1 cellular context compared by ENCODE assay signal in the genomic region with DNA sequence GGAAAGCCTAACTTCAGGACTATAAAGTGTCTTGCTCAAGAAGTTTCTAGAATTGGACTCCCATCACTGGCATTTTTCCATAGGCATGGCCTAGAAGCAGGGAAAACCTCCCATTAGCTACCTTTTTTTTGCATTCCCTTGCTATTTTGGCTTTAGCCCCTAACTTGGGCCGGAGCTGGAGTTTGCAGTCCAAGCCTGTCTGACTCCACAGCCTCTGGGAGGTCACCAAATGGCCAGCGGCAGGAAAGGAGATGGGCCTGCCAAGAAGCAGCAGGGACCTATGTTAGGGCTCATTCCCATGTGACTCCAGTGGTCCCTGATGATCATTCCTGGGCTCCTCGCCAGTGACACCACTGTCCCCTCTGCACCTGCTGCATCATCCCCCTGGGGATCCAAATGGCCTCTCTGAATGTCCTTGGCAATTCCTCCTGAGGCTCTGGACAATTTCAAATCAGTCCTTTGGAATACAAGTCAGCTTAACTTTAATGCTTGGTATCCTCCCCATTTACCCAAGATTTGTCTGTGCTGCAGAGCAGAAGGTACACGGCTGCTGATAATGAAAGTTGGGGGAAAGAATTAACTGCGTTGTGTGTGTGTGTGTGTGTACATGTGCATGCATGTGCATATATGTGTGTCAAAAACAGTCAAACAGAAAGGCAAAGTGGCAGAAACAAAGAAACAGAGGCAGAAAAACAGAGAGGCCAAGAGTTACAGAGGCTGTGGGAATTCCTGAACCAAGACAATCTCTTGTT.
TF ChIP-seq lines count a peak whose summit lies in the region.

No MANE protein-coding gene starts in this region.

TF ChIP-seq in IMR-90, 13 proteins besides CTCF, POLR2A, EP300 and RAD21:
- no peak for TF ChIP-seq SMC3 (IDR thresholded peaks at IDR 0.05; ENCODE audit: low read depth, low read length)
- TF ChIP-seq RCOR1 (IDR thresholded peaks at IDR 0.05; ENCODE audit: insufficient replicate concordance, low read length), result no peak
- TF ChIP-seq MAZ (IDR thresholded peaks at IDR 0.05; ENCODE audit: borderline replicate concordance, low read depth, low read length), result no peak
- TF ChIP-seq FOS (IDR thresholded peaks at IDR 0.05; ENCODE audit: low read depth, low read length), result no peak
- no peak for TF ChIP-seq MXI1 (IDR thresholded peaks at IDR 0.05; ENCODE audit: borderline replicate concordance, low read depth, low read length)
- TF ChIP-seq, protein P1, sequence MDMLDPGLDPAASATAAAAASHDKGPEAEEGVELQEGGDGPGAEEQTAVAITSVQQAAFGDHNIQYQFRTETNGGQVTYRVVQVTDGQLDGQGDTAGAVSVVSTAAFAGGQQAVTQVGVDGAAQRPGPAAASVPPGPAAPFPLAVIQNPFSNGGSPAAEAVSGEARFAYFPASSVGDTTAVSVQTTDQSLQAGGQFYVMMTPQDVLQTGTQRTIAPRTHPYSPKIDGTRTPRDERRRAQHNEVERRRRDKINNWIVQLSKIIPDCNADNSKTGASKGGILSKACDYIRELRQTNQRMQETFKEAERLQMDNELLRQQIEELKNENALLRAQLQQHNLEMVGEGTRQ (IDR thresholded peaks at IDR 0.05; ENCODE audit: low read depth, low read length), result no peak
- no peak for TF ChIP-seq CHD1 (IDR thresholded peaks at IDR 0.05; ENCODE audit: low read depth, low read length)
- TF ChIP-seq, protein P2, sequence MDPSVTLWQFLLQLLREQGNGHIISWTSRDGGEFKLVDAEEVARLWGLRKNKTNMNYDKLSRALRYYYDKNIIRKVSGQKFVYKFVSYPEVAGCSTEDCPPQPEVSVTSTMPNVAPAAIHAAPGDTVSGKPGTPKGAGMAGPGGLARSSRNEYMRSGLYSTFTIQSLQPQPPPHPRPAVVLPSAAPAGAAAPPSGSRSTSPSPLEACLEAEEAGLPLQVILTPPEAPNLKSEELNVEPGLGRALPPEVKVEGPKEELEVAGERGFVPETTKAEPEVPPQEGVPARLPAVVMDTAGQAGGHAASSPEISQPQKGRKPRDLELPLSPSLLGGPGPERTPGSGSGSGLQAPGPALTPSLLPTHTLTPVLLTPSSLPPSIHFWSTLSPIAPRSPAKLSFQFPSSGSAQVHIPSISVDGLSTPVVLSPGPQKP (IDR thresholded peaks at IDR 0.05; ENCODE audit: borderline replicate concordance, low read depth, low read length), result no peak
- TF ChIP-seq CEBPB (IDR thresholded peaks at IDR 0.05; ENCODE audit: low read depth, low read length), result no peak
- TF ChIP-seq BHLHE40 (IDR thresholded peaks at IDR 0.05; ENCODE audit: low read depth, low read length), result no peak
- no peak for TF ChIP-seq RFX5 (IDR thresholded peaks at IDR 0.05; ENCODE audit: low read depth, low read length)
- TF ChIP-seq NFE2L2 (IDR thresholded peaks at IDR 0.05; ENCODE audit: low read depth, low read length), result no peak
- TF ChIP-seq MAFK (IDR thresholded peaks at IDR 0.05; ENCODE audit: low read depth, low read length), result no peak
